In the genomic region with DNA sequence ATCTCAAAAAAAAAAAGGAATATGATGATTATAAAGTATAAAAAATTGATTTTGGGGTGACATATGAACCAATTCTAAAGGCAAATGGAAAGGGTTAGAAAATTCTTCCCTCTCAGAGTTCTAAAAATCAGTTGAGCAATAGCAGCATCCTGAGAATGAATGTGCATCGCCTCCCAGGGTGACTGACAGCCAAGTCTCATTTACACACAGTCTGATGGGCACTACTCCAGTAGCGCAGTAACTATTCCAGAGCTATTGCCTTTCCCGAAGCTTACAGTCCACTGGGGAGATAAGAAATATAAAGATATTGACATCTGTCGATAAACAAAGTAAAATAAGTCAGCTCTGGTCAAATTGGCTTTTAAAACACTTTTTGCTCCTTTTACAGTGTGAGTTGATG, we compare ENCODE assay signal across 24 cellular contexts. TPM values are rescaled to one million over a fixed set of nuclear protein-coding genes. Genes with fewer than 3 reads are reported as not detected.
DNase-seq lines count a peak whose midpoint lies in the region; ATAC-seq and TF ChIP-seq lines count a peak whose summit lies in the region.
"Had no signal": no experiment of that assay in that cellular context is flagged by ENCODE, and none has a peak within 500 bp of the region (broad histone marks: within the 10 kb centered on the region; RNA-seq: fewer than 3 reads in every experiment).

No MANE protein-coding gene starts in this region.

- no peaks in the 10 kb centered on the region for H3K27me3 Mint-ChIP-seq in activated naive CD8-positive, alpha-beta T cell
- no peaks in the 10 kb centered on the region for H3K27me3 Mint-ChIP-seq in activated naive CD8-positive, alpha-beta T cell treated with anti-CD3 and anti-CD28 coated beads for 36 hours
- no peaks in the 10 kb centered on the region for H3K27me3 Mint-ChIP-seq in CD8-positive, alpha-beta memory T cell
- H3K27me3 Mint-ChIP-seq in naive thymus-derived CD4-positive, alpha-beta T cell, result no peaks in the 10 kb centered on the region

- DNase-seq in activated naive CD8-positive, alpha-beta T cell treated with anti-CD3 and anti-CD28 coated beads for 36 hours, result no peak
- DNase-seq in CD8-positive, alpha-beta memory T cell, result no peak
- DNase-seq in naive thymus-derived CD4-positive, alpha-beta T cell, result no peak
- no peak for DNase-seq in HuH-7 (ENCODE audit: low spot score)
- no peak for DNase-seq in NCI-H526 (lab: John Stamatoyannopoulos, UW)
- DNase-seq: ACHN; activated CD4-positive, alpha-beta T cell treated with anti-CD3 and anti-CD28 coated beads, Interleukin-2, amount 50 U/mL, for 1 hour; activated gamma-delta T cell; C1 segment of cervical spinal cord; dermis blood vessel endothelial cell; GF-D8; HCEC 1CT; NCI-H1048; NCI-H187 treated with DMSO at 0.1 percent for 48 hours; NCI-H748 treated with DMSO at 0.1 percent for 48 hours; psoas muscle; SHP77; stimulated activated CD4-positive, alpha-beta T cell treated with anti-CD3 and anti-CD28 coated beads, Interleukin-1b, Interleukin-23, amount 100 ng/mL, for 48 hours; SW 1271 had no signal

- H3K36me3 Mint-ChIP-seq in activated naive CD8-positive, alpha-beta T cell, result peaks cover 10% of the 10 kb centered on the region
- H3K36me3 Mint-ChIP-seq in activated naive CD8-positive, alpha-beta T cell treated with anti-CD3 and anti-CD28 coated beads for 36 hours, result peaks cover 3% of the 10 kb centered on the region
- peaks cover 0 to 6% (median 0%) of the 10 kb centered on the region in 3 donors for H3K36me3 Mint-ChIP-seq in CD8-positive, alpha-beta memory T cell
- peaks cover 0 to 39% (median 0%) of the 10 kb centered on the region in 5 donors for H3K36me3 Mint-ChIP-seq in naive thymus-derived CD4-positive, alpha-beta T cell
- H3K36me3 Mint-ChIP-seq: stimulated activated effector memory CD8-positive, alpha-beta T cell treated with anti-CD3 and anti-CD28 coated beads, Interleukin-12 subunit alpha, Interleukin-12 subunit beta, amount 100 ng/mL, for 72 hours had no signal

- H3K27ac Mint-ChIP-seq in activated naive CD8-positive, alpha-beta T cell, result no peak overlapping the region
- H3K27ac Mint-ChIP-seq in activated naive CD8-positive, alpha-beta T cell treated with anti-CD3 and anti-CD28 coated beads for 36 hours, result no peak overlapping the region
- peak overlapping the region in 6 of 8 donors; percentile 8 to 76 (median 63) for H3K27ac Mint-ChIP-seq in CD8-positive, alpha-beta memory T cell
- peak overlapping the region; percentile 33 to 96 (median 88) for H3K27ac Mint-ChIP-seq in naive thymus-derived CD4-positive, alpha-beta T cell
- H3K27ac Mint-ChIP-seq: stimulated activated effector memory CD8-positive, alpha-beta T cell treated with anti-CD3 and anti-CD28 coated beads, Interleukin-12 subunit alpha, Interleukin-12 subunit beta, amount 100 ng/mL, for 72 hours had no signal

- TF ChIP-seq CTCF in OCI-LY1 (IDR thresholded peaks at IDR 0.05; ENCODE audit: low read length), result no peak

- CTCF ChIA-PET in CD8-positive, alpha-beta memory T cell (lab: Charles Lee), result interaction anchor here (1.0 kb wide), 1 partner anchor 105 kb away, joined by 3 read pairs; no protein-coding TSS in a partner anchor
- CTCF ChIA-PET in naive thymus-derived CD4-positive, alpha-beta T cell (lab: Charles Lee), result interaction anchor here (0.7 to 1.3 kb wide), 5 partner anchors 10 to 169 kb away, joined by 3 to 6 read pairs (median 3); no protein-coding TSS in a partner anchor

- H3K27ac ChIP-seq in CD8-positive, alpha-beta memory T cell (ENCODE audit: low read depth, low read length), result no peak overlapping the region
- H3K27ac ChIP-seq in OCI-LY1 (ENCODE audit: low read depth, low read length, poor library complexity, severe bottlenecking), result peak overlapping the region; percentile 63
- peak overlapping the region; percentile 6 for H3K27ac ChIP-seq in naive thymus-derived CD4-positive, alpha-beta T cell (ENCODE audit: low read depth, low read length)
- H3K27ac ChIP-seq: cardiac muscle cell, psoas muscle had no signal

- no peak overlapping the region for H3K4me3 ChIP-seq in CD8-positive, alpha-beta memory T cell (ENCODE audit: low read length)
- no peak overlapping the region for H3K4me3 ChIP-seq in OCI-LY1 (ENCODE audit: low read depth, low read length, poor library complexity, severe bottlenecking)
- H3K4me3 ChIP-seq in naive thymus-derived CD4-positive, alpha-beta T cell (ENCODE audit: low read length), result no peak overlapping the region
- H3K4me3 ChIP-seq: cardiac muscle cell, psoas muscle had no signal

- no peaks in the 10 kb centered on the region for H3K27me3 ChIP-seq in CD8-positive, alpha-beta memory T cell (ENCODE audit: insufficient read depth, low read length, poor library complexity, severe bottlenecking)
- no peaks in the 10 kb centered on the region for H3K27me3 ChIP-seq in OCI-LY1 (ENCODE audit: insufficient read depth, low read length)
- no peaks in the 10 kb centered on the region for H3K27me3 ChIP-seq in naive thymus-derived CD4-positive, alpha-beta T cell (ENCODE audit: control insufficient read depth in 2 of 2, insufficient read depth in 2 of 2, low read length in 2 of 2)
- H3K27me3 ChIP-seq: cardiac muscle cell had no signal

- H3K9me2 ChIP-seq in OCI-LY1 (ENCODE audit: low read depth, low read length), result no peaks in the 10 kb centered on the region

- H3F3A ChIP-seq in OCI-LY1 (ENCODE audit: insufficient read depth, low read length), result no peaks in the 10 kb centered on the region

- peaks cover 66% of the 10 kb centered on the region for H3K4me1 ChIP-seq in CD8-positive, alpha-beta memory T cell (ENCODE audit: insufficient read depth, low read length)
- peaks cover 63% of the 10 kb centered on the region for H3K4me1 ChIP-seq in OCI-LY1 (ENCODE audit: insufficient read depth, low read length, severe bottlenecking)
- H3K4me1 ChIP-seq in naive thymus-derived CD4-positive, alpha-beta T cell (ENCODE audit: control insufficient read depth in 2 of 2, insufficient read depth in 2 of 2, low read length in 2 of 2), result peaks cover 36 to 72% of the 10 kb centered on the region in 2 donors
- H3K4me1 ChIP-seq: psoas muscle had no signal

- no peak for ATAC-seq in naive thymus-derived CD4-positive, alpha-beta T cell
- ATAC-seq in HG02798 (IDR thresholded peaks at IDR 0.05; ENCODE audit: poor library complexity, unreplicated experiment), result no peak

- H4K20me1 ChIP-seq in OCI-LY1 (ENCODE audit: insufficient read depth, low read length), result no peaks in the 10 kb centered on the region

- no peaks in the 10 kb centered on the region for H3K79me2 ChIP-seq in OCI-LY1 (ENCODE audit: insufficient read depth, low read length)

- intact Hi-C loops in naive thymus-derived CD4-positive, alpha-beta T cell (cut with micrococcal nuclease), result loop anchor here (2.0 kb wide), 4 partner anchors 31 to 127 kb away; partner anchors contain the start of gene SC5D (in 1 of the 2)

- H2AFZ ChIP-seq in OCI-LY1 (ENCODE audit: low read length), result no peak overlapping the region

- H3K36me3 ChIP-seq in CD8-positive, alpha-beta memory T cell (ENCODE audit: insufficient read depth, low read length), result no peaks in the 10 kb centered on the region
- H3K36me3 ChIP-seq in OCI-LY1 (ENCODE audit: insufficient read depth, low read length), result no peaks in the 10 kb centered on the region
- H3K36me3 ChIP-seq in naive thymus-derived CD4-positive, alpha-beta T cell (ENCODE audit: control insufficient read depth in 2 of 3, insufficient read depth in 3 of 3, low read length in 3 of 3), result no peaks in the 10 kb centered on the region
- H3K36me3 ChIP-seq: cardiac muscle cell had no signal

- no peak overlapping the region for H3K4me2 ChIP-seq in OCI-LY1 (ENCODE audit: low read length)

- H3K4me1 Mint-ChIP-seq in activated naive CD8-positive, alpha-beta T cell (ENCODE audit: low read depth), result peaks cover 83% of the 10 kb centered on the region
- H3K4me1 Mint-ChIP-seq in activated naive CD8-positive, alpha-beta T cell treated with anti-CD3 and anti-CD28 coated beads for 36 hours, result peaks cover 65% of the 10 kb centered on the region
- H3K4me1 Mint-ChIP-seq in CD8-positive, alpha-beta memory T cell, result peaks cover 58 to 87% (median 77%) of the 10 kb centered on the region in 3 donors
- peaks cover 61 to 98% (median 89%) of the 10 kb centered on the region in 7 donors for H3K4me1 Mint-ChIP-seq in naive thymus-derived CD4-positive, alpha-beta T cell

- H3K4me3 Mint-ChIP-seq in activated naive CD8-positive, alpha-beta T cell, result peak overlapping the region; percentile 25
- H3K4me3 Mint-ChIP-seq in activated naive CD8-positive, alpha-beta T cell treated with anti-CD3 and anti-CD28 coated beads for 36 hours, result no peak overlapping the region
- no peak overlapping the region for H3K4me3 Mint-ChIP-seq in CD8-positive, alpha-beta memory T cell
- peak overlapping the region in 5 of 10 donors; percentile 21 to 55 (median 53) for H3K4me3 Mint-ChIP-seq in naive thymus-derived CD4-positive, alpha-beta T cell
- H3K4me3 Mint-ChIP-seq: stimulated activated effector memory CD8-positive, alpha-beta T cell treated with anti-CD3 and anti-CD28 coated beads, Interleukin-12 subunit alpha, Interleukin-12 subunit beta, amount 100 ng/mL, for 72 hours had no signal

- no peak overlapping the region for H3K9ac ChIP-seq in OCI-LY1 (ENCODE audit: low read length)

- peaks cover 5% of the 10 kb centered on the region for H3K9me3 Mint-ChIP-seq in activated naive CD8-positive, alpha-beta T cell (ENCODE audit: low read depth)
- H3K9me3 Mint-ChIP-seq in activated naive CD8-positive, alpha-beta T cell treated with anti-CD3 and anti-CD28 coated beads for 36 hours, result no peaks in the 10 kb centered on the region
- H3K9me3 Mint-ChIP-seq in CD8-positive, alpha-beta memory T cell, result no peaks in the 10 kb centered on the region
- H3K9me3 Mint-ChIP-seq in naive thymus-derived CD4-positive, alpha-beta T cell, result peaks cover 0 to 9% (median 0%) of the 10 kb centered on the region in 11 donors
- H3K9me3 Mint-ChIP-seq: stimulated activated effector memory CD8-positive, alpha-beta T cell treated with anti-CD3 and anti-CD28 coated beads, Interleukin-12 subunit alpha, Interleukin-12 subunit beta, amount 100 ng/mL, for 72 hours had no signal

- no peaks in the 10 kb centered on the region for H3K9me3 ChIP-seq in CD8-positive, alpha-beta memory T cell (ENCODE audit: low read length)
- H3K9me3 ChIP-seq in OCI-LY1 (ENCODE audit: low read length), result no peaks in the 10 kb centered on the region
- no peaks in the 10 kb centered on the region for H3K9me3 ChIP-seq in naive thymus-derived CD4-positive, alpha-beta T cell (ENCODE audit: control insufficient read depth in 2 of 3, low read length in 3 of 3)
- H3K9me3 ChIP-seq: psoas muscle had no signal

- POLR2A ChIA-PET in CD8-positive, alpha-beta memory T cell (lab: Charles Lee), result no interaction called here
- POLR2A ChIA-PET in naive thymus-derived CD4-positive, alpha-beta T cell (lab: Charles Lee), result interaction anchor here (1.3 to 7.0 kb wide), 4 partner anchors 31 to 128 kb away, joined by 3 to 119 read pairs (median 4); partner anchors contain the start of genes SC5D, SORL1 and SORL1-AS1

RNA-seq across cellular contexts. Expression of gene SORL1, which starts 32.3 kb away (rescaled TPM):
- 10 to 100 TPM; 47.5 to 47.9 TPM for total RNA-seq in activated naive CD8-positive, alpha-beta T cell treated with anti-CD3 and anti-CD28 coated beads for 36 hours
- 10 to 100 TPM; 44.5 to 46.9 TPM for total RNA-seq in CD8-positive, alpha-beta memory T cell
- 220 TPM for polyA plus RNA-seq in CD8-positive, alpha-beta memory T cell
- total RNA-seq in naive thymus-derived CD4-positive, alpha-beta T cell, result 100 to 1,000 TPM; 179 to 555 (median 375) TPM
- polyA plus RNA-seq in naive thymus-derived CD4-positive, alpha-beta T cell, result 100 to 1,000 TPM; 165 to 249 TPM

Comparison
In these comparisons a context has a peak if more than half of its experiments do, and no peak if none do; other contexts are left out.
1. H3K27ac Mint-ChIP-seq: peak in CD8-positive, alpha-beta memory T cell (6 of 8) and naive thymus-derived CD4-positive, alpha-beta T cell (9 of 9); none in activated naive CD8-positive, alpha-beta T cell (single experiment) and activated naive CD8-positive, alpha-beta T cell treated with anti-CD3 and anti-CD28 coated beads for 36 hours (single experiment).